Comparison of ENCODE assay signal across 25 cellular contexts in the genomic region with DNA sequence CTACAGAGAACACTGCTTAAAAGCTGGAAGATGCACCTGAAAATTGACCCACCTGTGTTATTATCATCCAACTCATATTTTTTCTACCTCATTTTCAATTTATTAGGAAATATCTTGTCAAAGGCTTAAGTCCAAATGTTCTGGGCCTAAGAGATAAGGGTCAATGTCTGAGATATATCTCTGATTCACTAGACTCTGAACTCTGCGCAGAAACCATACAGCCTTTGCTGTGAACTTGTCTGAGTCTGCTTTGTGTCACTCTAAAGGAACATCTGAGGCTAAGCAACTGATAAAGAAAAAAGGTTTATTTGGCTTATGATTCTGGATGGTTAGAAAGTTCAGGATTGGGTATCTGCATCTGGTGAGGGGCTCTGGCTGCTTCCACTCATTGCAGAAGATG. TPM values are rescaled to one million over a fixed set of nuclear protein-coding genes. Genes with fewer than 3 reads are reported as not detected.
A peak's percentile ranks its signal among the peaks of the same experiment; 100 is the strongest.
DNase-seq lines count a peak whose midpoint lies in the region; ATAC-seq, FAIRE-seq and TF ChIP-seq lines count a peak whose summit lies in the region.
"Had no signal": no experiment of that assay in that cellular context is flagged by ENCODE, and none has a peak within 500 bp of the region (broad histone marks: within the 10 kb centered on the region; RNA-seq: fewer than 3 reads in every experiment).

No MANE protein-coding gene starts in this region.

- TF ChIP-seq CTCF in right lobe of liver (IDR thresholded peaks at IDR 0.05) = no peak

- no peak for TF ChIP-seq POLR2A in right lobe of liver (IDR thresholded peaks at IDR 0.05)

- H3K4me1 ChIP-seq in right lobe of liver = peaks cover 0 to 55% (median 13%) of the 10 kb centered on the region in 4 donors
- peaks cover 0 to 2% of the 10 kb centered on the region in 2 donors for H3K4me1 ChIP-seq in small intestine (ENCODE audit: control insufficient read depth in 2 of 2, insufficient read depth in 1 of 2, low read depth in 1 of 2, low read length in 1 of 2)
- H3K4me1 ChIP-seq: BE2C; BLaER1 treated with 17β-estradiol and CSF1 and Interleukin-3, amounts not matched to agents 10 nM and 100 nM had no signal

- H3K9me3 ChIP-seq in right lobe of liver (no peaks in the 10 kb centered on the region), small intestine (ENCODE audit: control insufficient read depth, low read depth) (no peaks in the 10 kb centered on the region)
- H3K9me3 ChIP-seq: BE2C; BLaER1 treated with 17β-estradiol and CSF1 and Interleukin-3, amounts not matched to agents 10 nM and 100 nM had no signal

- DNase-seq in amniotic epithelial cell (ENCODE audit: low read depth) = peak; percentile 55
- DNase-seq in left lobe of liver (ENCODE audit: low spot score) = no peak
- no peak for DNase-seq in right lobe of liver
- peak; percentile 37 for DNase-seq in small intestine
- no peak for DNase-seq in GF-D8 (lab: John Stamatoyannopoulos, UW)
- no peak for DNase-seq in activated CD4-positive, CD25-positive, alpha-beta regulatory T cell treated with anti-CD3 and anti-CD28 coated beads, Interleukin-2, amount 50 U/mL, for 72 hours
- DNase-seq in NCI-H1092 treated with DMSO at 0.1 percent for 48 hours (lab: John Stamatoyannopoulos, UW) = no peak
- no peak for DNase-seq in posterior cingulate gyrus
- DNase-seq: ACHN; AML-193; BE2C; CD4-positive, alpha-beta T cell; CD8-positive, alpha-beta memory T cell; DMS 273 treated with DMSO at 0.1 percent for 48 hours; DMS79; EL; GDM1; GM23248; H7; HCEC 1CT had no signal

- H3K36me3 ChIP-seq in right lobe of liver (peaks cover 0 to 10% (median 5%) of the 10 kb centered on the region in 4 donors), small intestine (ENCODE audit: control insufficient read depth in 2 of 2, insufficient read depth in 2 of 2, low read length in 2 of 2) (no peaks in the 10 kb centered on the region)
- H3K36me3 ChIP-seq: BE2C; BLaER1 treated with 17β-estradiol and CSF1 and Interleukin-3, amounts not matched to agents 10 nM and 100 nM had no signal

- 18% methylated on average over 1 of the region's 1 CpG for WGBS in right lobe of liver (ENCODE audit: insufficient coverage, low coverage, low lambda C conversion rate, missing lambda C conversion rate)
- 74 to 92% (median 85%) methylated on average over 1 of the region's 1 CpG for WGBS in small intestine, 3 donors

- ATAC-seq in left lobe of liver (peak; percentile 24), right lobe of liver (peak in 3 of 4 donors; percentile 12 to 53 (median 39))

- no peaks in the 10 kb centered on the region for H3K27me3 ChIP-seq in right lobe of liver
- no peaks in the 10 kb centered on the region for H3K27me3 ChIP-seq in small intestine (ENCODE audit: control insufficient read depth in 2 of 2, insufficient read depth in 2 of 2, low read length in 2 of 2)
- H3K27me3 ChIP-seq: BLaER1 treated with 17β-estradiol and CSF1 and Interleukin-3, amounts not matched to agents 10 nM and 100 nM had no signal

- intact Hi-C loops in right lobe of liver (cut with DNase I) = no loop called here
- intact Hi-C loops in posterior cingulate gyrus (cut with DNase I) = no loop called here

- no peak for FAIRE-seq in small intestine (lab: Jason Lieb, UNC)
- FAIRE-seq: A204.1, D721Med, H1 had no signal

- H3K27ac ChIP-seq in right lobe of liver = peak overlapping the region in 2 of 3 donors; percentile 86 to 96
- no peak overlapping the region for H3K27ac ChIP-seq in small intestine (ENCODE audit: low read depth in 1 of 2, low read length in 1 of 2)
- H3K27ac ChIP-seq: BLaER1 treated with 17β-estradiol and CSF1 and Interleukin-3, amounts not matched to agents 10 nM and 100 nM; GM23248 had no signal

- H3K4me3 ChIP-seq in right lobe of liver (peak overlapping the region in 2 of 3 donors; percentile 30 to 74), small intestine (ENCODE audit: low read depth in 1 of 2, low read length in 2 of 2) (no peak overlapping the region)
- H3K4me3 ChIP-seq: BLaER1 treated with 17β-estradiol and CSF1 and Interleukin-3, amounts not matched to agents 10 nM and 100 nM; GM23248 had no signal

RNA-seq across cellular contexts. Expression of gene PON1, which starts 3.7 kb away (rescaled TPM):
- total RNA-seq in left lobe of liver (465 TPM), right lobe of liver (100 to 1,000 TPM in 4 of 6 experiments, 10 to 100 TPM in 2; 85.3 to 677 (median 410) TPM)
- polyA plus RNA-seq in small intestine = under 1 TPM in 1 of 3 donors, not detected in 2; 0.04 TPM
- total RNA-seq: CD4-positive, alpha-beta T cell; CD8-positive, alpha-beta memory T cell; GM23248; H1; H7 had no signal
- polyA plus RNA-seq: CD14-positive monocyte; CD8-positive, alpha-beta memory T cell; GM23248; H1 had no signal

Comparison
In these comparisons a context has a peak if more than half of its experiments do, and no peak if none do; other contexts are left out.
1. DNase-seq: peak in amniotic epithelial cell (single experiment) and small intestine (single experiment); none in left lobe of liver (single experiment), right lobe of liver (0 of 3), GF-D8 (single experiment), activated CD4-positive, CD25-positive, alpha-beta regulatory T cell treated with anti-CD3 and anti-CD28 coated beads, Interleukin-2, amount 50 U/mL, for 72 hours (single experiment), NCI-H1092 treated with DMSO at 0.1 percent for 48 hours (single experiment) and posterior cingulate gyrus (0 of 10).
2. H3K27ac ChIP-seq: peak in right lobe of liver (2 of 3); none in small intestine (0 of 2).
3. H3K4me3 ChIP-seq: peak in right lobe of liver (2 of 3); none in small intestine (0 of 2).